ENCODE assay signal across 8 cellular contexts in the genomic region with DNA sequence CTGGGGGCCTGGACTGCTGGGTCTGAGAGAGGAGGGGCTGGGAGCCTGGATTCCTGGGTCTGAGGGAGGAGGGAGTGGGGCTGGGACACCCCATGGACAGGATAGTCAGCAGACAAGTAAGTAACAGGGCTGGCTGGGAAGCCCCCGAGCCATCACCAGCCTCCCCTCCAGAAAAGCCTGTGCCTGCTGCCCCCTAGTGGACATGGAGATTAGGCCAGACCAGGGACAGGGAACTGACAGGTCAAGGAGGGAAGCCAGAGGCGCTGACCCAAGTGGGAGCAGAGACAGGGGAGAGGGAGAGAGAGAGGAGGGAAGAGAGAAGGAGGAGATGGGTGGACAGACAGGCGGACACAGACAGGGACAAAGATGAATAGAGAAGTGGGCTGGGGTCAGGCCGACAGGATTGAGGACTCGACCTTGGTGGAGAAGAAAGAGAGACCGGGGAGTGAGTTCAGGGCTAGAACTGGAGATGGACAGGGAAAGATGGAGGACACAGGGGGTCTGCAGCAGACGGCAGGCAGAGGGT. TPM values are rescaled to one million over a fixed set of nuclear protein-coding genes. Genes with fewer than 3 reads are reported as not detected.
A peak's percentile ranks its signal among the peaks of the same experiment; 100 is the strongest.
DNase-seq lines count a peak whose midpoint lies in the region; ATAC-seq and TF ChIP-seq lines count a peak whose summit lies in the region.

No MANE protein-coding gene starts in this region.

- H3K4me3 ChIP-seq in OCI-LY1 (ENCODE audit: low read depth, low read length, poor library complexity, severe bottlenecking) (no peak overlapping the region), epithelial cell of proximal tubule (ENCODE audit: low read depth, low read length) (no peak overlapping the region)

- H3K4me1 Mint-ChIP-seq in CD4-positive, alpha-beta T cell (ENCODE audit: low read depth) = peaks cover 56% of the 10 kb centered on the region
- H3K4me1 Mint-ChIP-seq in natural killer cell = peaks cover 35 to 60% of the 10 kb centered on the region in 2 donors

- no peaks in the 10 kb centered on the region for H3K27me3 ChIP-seq in CD4-positive, alpha-beta T cell (ENCODE audit: control insufficient read depth, insufficient read depth, low read length)
- H3K27me3 ChIP-seq in OCI-LY1 (ENCODE audit: insufficient read depth, low read length) = peaks cover 13% of the 10 kb centered on the region; the same call in 1 of the 2 replicates

- ATAC-seq in CD4-positive, alpha-beta T cell (ENCODE audit: poor library complexity) = peak; percentile 63
- ATAC-seq in natural killer cell = peak; percentile 78 to 84 (median 80)

- no peaks in the 10 kb centered on the region for H3K27me3 Mint-ChIP-seq in CD4-positive, alpha-beta T cell
- peaks cover 12 to 24% of the 10 kb centered on the region in 2 donors for H3K27me3 Mint-ChIP-seq in natural killer cell (ENCODE audit: low read depth in 2 of 2)

- H3K79me2 ChIP-seq in OCI-LY1 (ENCODE audit: insufficient read depth, low read length) = no peaks in the 10 kb centered on the region

- H3K4me1 ChIP-seq in OCI-LY1 (ENCODE audit: insufficient read depth, low read length, severe bottlenecking) = peaks cover 39% of the 10 kb centered on the region

- H3K4me3 Mint-ChIP-seq in CD4-positive, alpha-beta T cell = peak overlapping the region; percentile 40
- H3K4me3 Mint-ChIP-seq in natural killer cell = no peak overlapping the region

- no peaks in the 10 kb centered on the region for H3K9me3 ChIP-seq in CD4-positive, alpha-beta T cell (ENCODE audit: control insufficient read depth, low read length)
- H3K9me3 ChIP-seq in OCI-LY1 (ENCODE audit: low read length) = no peaks in the 10 kb centered on the region

- POLR2A ChIA-PET in CD4-positive, alpha-beta T cell (lab: Charles Lee) = interaction anchor here (1.2 to 1.3 kb wide), 2 partner anchors 60 to 62 kb away, joined by 3 to 5 read pairs; no protein-coding TSS in a partner anchor
- POLR2A ChIA-PET in HEK293T (lab: Yijun Ruan, JAX) = no interaction called here

- peak; percentile 96 for TF ChIP-seq CTCF in CD4-positive, alpha-beta T cell (IDR thresholded peaks at IDR 0.05)
- TF ChIP-seq CTCF in OCI-LY1 (IDR thresholded peaks at IDR 0.05; ENCODE audit: low read length) (peak; percentile 95), epithelial cell of proximal tubule (conservative IDR thresholded peaks at IDR 0.05; ENCODE audit: low read depth, low read length) (peak; percentile 86), natural killer cell (IDR thresholded peaks at IDR 0.05) (peak; percentile 88)

- H3F3A ChIP-seq in OCI-LY1 (ENCODE audit: insufficient read depth, low read length) = peaks cover 7% of the 10 kb centered on the region; the same call in 1 of the 2 replicates

- no peaks in the 10 kb centered on the region for H3K36me3 Mint-ChIP-seq in CD4-positive, alpha-beta T cell (ENCODE audit: low read depth)
- no peaks in the 10 kb centered on the region for H3K36me3 Mint-ChIP-seq in natural killer cell

- intact Hi-C loops in CD4-positive, alpha-beta T cell (cut with DNase I, micrococcal nuclease) = loop anchor here (1.0 to 5.0 kb wide), 3 partner anchors 62 to 76 kb away; no protein-coding TSS in a partner anchor
- intact Hi-C loops in natural killer cell (cut with micrococcal nuclease) = loop anchor here (1.0 kb wide), 1 partner anchor 62 kb away; no protein-coding TSS in a partner anchor

- no peaks in the 10 kb centered on the region for H3K36me3 ChIP-seq in OCI-LY1 (ENCODE audit: insufficient read depth, low read length)

- DNase-seq in CD4-positive, alpha-beta T cell = peak; percentile 65 to 75 (median 71)
- DNase-seq in HEK293T (ENCODE audit: extremely low spot score) (peak; percentile 79), epithelial cell of proximal tubule (ENCODE audit: low read depth) (no peak), natural killer cell (peak; percentile 77), substantia nigra (lab: John Stamatoyannopoulos, UW) (peak in 40 of 49 donors; percentile 3 to 70 (median 36)), NCI-H2029 (lab: John Stamatoyannopoulos, UW) (no peak)
- peak; percentile 84 for DNase-seq in activated CD8-positive, alpha-beta memory T cell treated with anti-CD3 and anti-CD28 coated beads, Interleukin-2, amount 50 U/mL, for 4 hours

- H2AFZ ChIP-seq in OCI-LY1 (ENCODE audit: low read length) = no peak overlapping the region

- no peak overlapping the region for H3K4me2 ChIP-seq in OCI-LY1 (ENCODE audit: low read length)

- H3K9me3 Mint-ChIP-seq in CD4-positive, alpha-beta T cell = no peaks in the 10 kb centered on the region
- H3K9me3 Mint-ChIP-seq in natural killer cell = no peaks in the 10 kb centered on the region

- H3K9me2 ChIP-seq in OCI-LY1 (ENCODE audit: low read depth, low read length) = no peaks in the 10 kb centered on the region

- H3K27ac Mint-ChIP-seq in CD4-positive, alpha-beta T cell = peak overlapping the region; percentile 73
- peak overlapping the region; percentile 69 to 90 for H3K27ac Mint-ChIP-seq in natural killer cell

- H3K9ac ChIP-seq in OCI-LY1 (ENCODE audit: low read length) = no peak overlapping the region

- H4K20me1 ChIP-seq in OCI-LY1 (ENCODE audit: insufficient read depth, low read length) = no peaks in the 10 kb centered on the region

- no peak overlapping the region for H3K27ac ChIP-seq in CD4-positive, alpha-beta T cell (ENCODE audit: low read depth, low read length)
- no peak overlapping the region for H3K27ac ChIP-seq in OCI-LY1 (ENCODE audit: low read depth, low read length, poor library complexity, severe bottlenecking)
- no peak overlapping the region for H3K27ac ChIP-seq in substantia nigra (ENCODE audit: low read depth, low read length, poor library complexity, severe bottlenecking)

- CTCF ChIA-PET in CD4-positive, alpha-beta T cell (lab: Charles Lee) = interaction anchor here (1.3 kb wide), 1 partner anchor 11 kb away, joined by 5 read pairs; no protein-coding TSS in a partner anchor
- CTCF ChIA-PET in HEK293T (lab: Yijun Ruan, JAX) = interaction anchor here (1.0 kb wide), 1 partner anchor 62 kb away, joined by 3 read pairs; no protein-coding TSS in a partner anchor

TF ChIP-seq in HEK293T, 16 proteins besides CTCF, POLR2A, EP300 and RAD21:
- no peak for TF ChIP-seq HDGF (IDR thresholded peaks at IDR 0.05; ENCODE audit: borderline replicate concordance)
- TF ChIP-seq, protein P1, sequence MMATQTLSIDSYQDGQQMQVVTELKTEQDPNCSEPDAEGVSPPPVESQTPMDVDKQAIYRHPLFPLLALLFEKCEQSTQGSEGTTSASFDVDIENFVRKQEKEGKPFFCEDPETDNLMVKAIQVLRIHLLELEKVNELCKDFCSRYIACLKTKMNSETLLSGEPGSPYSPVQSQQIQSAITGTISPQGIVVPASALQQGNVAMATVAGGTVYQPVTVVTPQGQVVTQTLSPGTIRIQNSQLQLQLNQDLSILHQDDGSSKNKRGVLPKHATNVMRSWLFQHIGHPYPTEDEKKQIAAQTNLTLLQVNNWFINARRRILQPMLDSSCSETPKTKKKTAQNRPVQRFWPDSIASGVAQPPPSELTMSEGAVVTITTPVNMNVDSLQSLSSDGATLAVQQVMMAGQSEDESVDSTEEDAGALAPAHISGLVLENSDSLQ (IDR thresholded peaks at IDR 0.05) = peak; percentile 46
TF ChIP-seq in HEK293T: peak in this region for 1.

RNA-seq across cellular contexts. Expression of a gene that starts 6.7 kb away (rescaled TPM):
- 1 to 10 TPM; 7.7 to 8.9 TPM for total RNA-seq in CD4-positive, alpha-beta T cell
- total RNA-seq in epithelial cell of proximal tubule (not detected in 2 replicates), natural killer cell (1 to 10 TPM; 1.1 to 2.1 (median 1.5) TPM)

RNA-seq across cellular contexts. Expression of a gene that starts 24.2 kb away (rescaled TPM):
- total RNA-seq in CD4-positive, alpha-beta T cell = 100 to 1,000 TPM in 1 of 2 experiments, 10 to 100 TPM in 1; 96.0 to 102 TPM
- total RNA-seq in epithelial cell of proximal tubule (108 and 161 TPM in 2 replicates), natural killer cell (10 to 100 TPM; 76.8 to 100.0 (median 78.4) TPM)

RNA-seq across cellular contexts. Expression of a gene that starts 51.9 kb away (rescaled TPM):
- 1,000 to 10,000 TPM; 1,019 to 1,047 TPM for total RNA-seq in CD4-positive, alpha-beta T cell
- total RNA-seq in epithelial cell of proximal tubule = 65.9 and 79.5 TPM in 2 replicates
- total RNA-seq in natural killer cell = 1,000 to 10,000 TPM; 1,177 to 1,409 (median 1,354) TPM

RNA-seq across cellular contexts. Expression of a gene that starts 57.8 kb away (rescaled TPM):
- total RNA-seq in CD4-positive, alpha-beta T cell = 1 to 10 TPM; 3.7 to 3.8 TPM
- not detected in 2 replicates for total RNA-seq in epithelial cell of proximal tubule
- 10 to 100 TPM in 1 of 3 donors, 1 to 10 TPM in 2; 5.6 to 35.5 (median 6.0) TPM for total RNA-seq in natural killer cell

RNA-seq across cellular contexts. Expression of a gene that starts 59.1 kb away (rescaled TPM):
- 1 to 10 TPM; 3.2 to 4.6 TPM for total RNA-seq in CD4-positive, alpha-beta T cell
- 0.36 TPM in 1 of 2 replicates, not detected in the other for total RNA-seq in epithelial cell of proximal tubule
- total RNA-seq in natural killer cell = 10 to 100 TPM; 13.5 to 18.2 (median 14.0) TPM

Comparison
In these comparisons a context has a peak if more than half of its experiments do, and no peak if none do; other contexts are left out.
1. DNase-seq: peak in CD4-positive, alpha-beta T cell (10 of 10), HEK293T (single experiment), activated CD8-positive, alpha-beta memory T cell treated with anti-CD3 and anti-CD28 coated beads, Interleukin-2, amount 50 U/mL, for 4 hours (single experiment), natural killer cell (single experiment) and substantia nigra (40 of 49); none in epithelial cell of proximal tubule (single experiment) and NCI-H2029 (single experiment).
2. RNA of a gene that starts 51.9 kb away (total RNA-seq): 1,177 to 1,409 TPM in natural killer cell and 1,019 to 1,047 TPM in CD4-positive, alpha-beta T cell; 65.9 to 79.5 TPM in epithelial cell of proximal tubule; every median in the first group is over 10 times any median in the second.
3. Peak in every context shown above with its lines, with median percentiles within 50 percentile points of each other: CTCF ChIP-seq.